Comparison of ENCODE assay signal across 12 cellular contexts in the genomic region with DNA sequence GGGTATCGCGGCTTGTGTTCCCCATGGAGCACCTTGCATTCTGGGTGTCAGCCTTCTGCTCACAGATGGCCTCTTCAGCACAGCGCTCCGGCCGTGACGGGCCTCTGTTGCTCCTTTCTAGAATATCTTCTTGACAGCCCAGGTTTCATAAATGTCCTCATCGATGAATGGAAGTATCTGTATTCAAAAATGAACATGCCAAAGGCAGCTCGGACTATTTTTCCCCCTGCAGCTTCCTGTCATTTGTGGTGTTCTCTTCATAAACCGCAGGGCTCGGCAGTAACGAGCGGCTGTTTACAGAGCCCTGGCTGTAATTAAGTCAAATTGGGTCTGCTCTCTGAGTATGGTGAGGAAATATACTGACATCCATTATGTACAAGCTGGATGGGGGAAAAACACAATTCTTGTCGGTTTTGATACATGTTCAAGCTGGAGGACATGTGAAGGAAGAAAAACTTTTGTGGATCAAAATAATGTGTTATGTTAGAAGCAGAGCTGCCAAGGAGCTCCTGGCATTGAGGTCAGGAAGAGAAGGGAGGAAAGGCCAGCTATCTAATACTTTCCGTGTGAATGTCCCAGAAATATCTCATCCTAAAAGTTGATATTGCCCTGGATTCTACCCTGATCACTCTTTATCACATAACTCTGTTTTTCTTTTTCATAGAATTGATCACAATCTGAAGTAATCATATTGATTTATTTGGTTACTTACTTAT.
DNase-seq lines count a peak whose midpoint lies in the region; ATAC-seq and TF ChIP-seq lines count a peak whose summit lies in the region.
"Had no signal": no experiment of that assay in that cellular context is flagged by ENCODE, and none has a peak within 500 bp of the region (broad histone marks: within the 10 kb centered on the region; RNA-seq: fewer than 3 reads in every experiment).

No MANE protein-coding gene starts in this region.

- TF ChIP-seq CTCF in NB4 (IDR thresholded peaks at IDR 0.05; ENCODE audit: low read depth, low read length) (no peak), lower lobe of right lung (IDR thresholded peaks at IDR 0.05) (no peak), HFFc6 (IDR thresholded peaks at IDR 0.05) (no peak), omental fat pad (IDR thresholded peaks at IDR 0.05) (no peak), prostate gland (IDR thresholded peaks at IDR 0.05) (no peak)

- no peaks in the 10 kb centered on the region for H3K27me3 ChIP-seq in lower lobe of right lung (ENCODE audit: low read depth)
- H3K27me3 ChIP-seq in prostate gland (replicated peaks; ENCODE audit: insufficient read depth), result no peaks in the 10 kb centered on the region

- no peak for TF ChIP-seq POLR2A in NB4 (IDR thresholded peaks at IDR 0.05; ENCODE audit: extremely low read depth, insufficient read length)
- TF ChIP-seq POLR2A in prostate gland (IDR thresholded peaks at IDR 0.05), result no peak

- peaks cover 22% of the 10 kb centered on the region for H3K4me1 ChIP-seq in lower lobe of right lung
- H3K4me1 ChIP-seq in prostate gland (replicated peaks), result peaks cover 5% of the 10 kb centered on the region

- no peak overlapping the region for H3K27ac Mint-ChIP-seq in HFFc6

- peaks cover 2% of the 10 kb centered on the region; the same call in 1 of the 2 replicates for H3K27me3 Mint-ChIP-seq in HFFc6 (ENCODE audit: insufficient read depth)

- H3K36me3 ChIP-seq in lower lobe of right lung (no peaks in the 10 kb centered on the region), prostate gland (no peaks in the 10 kb centered on the region)

- 71% methylated on average over 14 of the region's 14 CpGs for WGBS in prostate gland

- H3K9me3 ChIP-seq in lower lobe of right lung, result no peaks in the 10 kb centered on the region
- no peaks in the 10 kb centered on the region for H3K9me3 ChIP-seq in prostate gland

- peak overlapping the region; percentile 21 for H3K4me3 ChIP-seq in NB4 (ENCODE audit: low read depth, low read length)
- no peak overlapping the region for H3K4me3 ChIP-seq in lower lobe of right lung
- no peak overlapping the region for H3K4me3 ChIP-seq in prostate gland
- H3K4me3 ChIP-seq: lung had no signal

- ATAC-seq in lower lobe of right lung, result peak in 1 of 2 donors; percentile 56
- no peak for ATAC-seq in omental fat pad (ENCODE audit: low FRiP score)

- no peaks in the 10 kb centered on the region for H3K4me1 Mint-ChIP-seq in HFFc6 (ENCODE audit: low read depth)

- DNase-seq in DMS 273 treated with DMSO at 0.1 percent for 48 hours (lab: John Stamatoyannopoulos, UW) (peak; percentile 29), NB4 (ENCODE audit: low read depth) (peak; percentile 40), UCSD-AML1 (lab: John Stamatoyannopoulos, UW; ENCODE audit: unreplicated experiment) (peak; percentile 42), lower lobe of right lung (no peak), HFFc6 (no peak), omental fat pad (ENCODE audit: low spot score) (no peak), SW 1271 (lab: John Stamatoyannopoulos, UW) (no peak), prostate gland (ENCODE audit: low spot score) (no peak)
- DNase-seq: activated CD4-positive, CD25-positive, alpha-beta regulatory T cell; effector CD8-positive, alpha-beta T cell; stimulated activated CD4-positive, alpha-beta T cell treated with anti-CD3 and anti-CD28 coated beads, Interleukin-2, amount 100 ng/mL, for 24 hours had no signal

- H3K36me3 Mint-ChIP-seq in HFFc6 (ENCODE audit: low read depth), result no peaks in the 10 kb centered on the region

- H3K9me3 Mint-ChIP-seq in HFFc6, result no peaks in the 10 kb centered on the region

- intact Hi-C loops in lower lobe of right lung (cut with DNase I) (no loop called here), prostate gland (cut with DNase I) (no loop called here)

- H3K27ac ChIP-seq in lower lobe of right lung (peak overlapping the region; percentile 42), prostate gland (no peak overlapping the region)

- no peak overlapping the region for H3K4me3 Mint-ChIP-seq in HFFc6

Comparison
In these comparisons a context has a peak if more than half of its experiments do, and no peak if none do; other contexts are left out.
1. DNase-seq: peak in DMS 273 treated with DMSO at 0.1 percent for 48 hours (single experiment), NB4 (single experiment) and UCSD-AML1 (single experiment); none in lower lobe of right lung (single experiment), HFFc6 (single experiment), omental fat pad (single experiment), SW 1271 (0 of 2) and prostate gland (single experiment).